1 cellular context compared by ENCODE assay signal in genomic region chr19:48872182-48872883, GRCh38.
TF ChIP-seq lines count a peak whose summit lies in the region.

Gene PPP1R15A (plus strand): TSS chr19:48872421. CDS start chr19:48873234, 813 bp downstream.

TF ChIP-seq in HepG2, 621 proteins besides CTCF, POLR2A, EP300 and RAD21 (continued from another document and continues in another):
- TF ChIP-seq PATZ1 (CRISPR knock-in tag; IDR thresholded peaks at IDR 0.05) (peak; percentile 34), ZFP82 (CRISPR knock-in tag; IDR thresholded peaks at IDR 0.05; ENCODE audit: borderline replicate concordance) (no peak; the same call in 1 of the 2 replicates), SOX6 (IDR thresholded peaks at IDR 0.05) (no peak), SOX6 (CRISPR knock-in tag; IDR thresholded peaks at IDR 0.05) (peak; percentile 55; the same call in 1 of the 2 replicates), ZNF232 (CRISPR knock-in tag; IDR thresholded peaks at IDR 0.05; ENCODE audit: borderline replicate concordance) (peak; percentile 29; the same call in 1 of the 2 replicates), PLRG1 (conservative IDR thresholded peaks at IDR 0.05) (no peak), ZC3H13 (CRISPR knock-in tag; IDR thresholded peaks at IDR 0.05) (peak; percentile 88), ZNF691 (CRISPR knock-in tag; IDR thresholded peaks at IDR 0.05; ENCODE audit: borderline replicate concordance, low read depth) (peak; percentile 57; the same call in 1 of the 2 replicates), KAT2B (IDR thresholded peaks at IDR 0.05; ENCODE audit: borderline replicate concordance, low read depth, low read length) (no peak), TEAD3 (CRISPR knock-in tag; optimal IDR thresholded peaks at IDR 0.05; ENCODE audit: borderline replicate concordance) (peak; percentile 87), STAT5B (CRISPR knock-in tag; IDR thresholded peaks at IDR 0.05) (no peak), TBX2 (CRISPR knock-in tag; IDR thresholded peaks at IDR 0.05; ENCODE audit: borderline replicate concordance) (peak; percentile 72), ZNF746 (CRISPR knock-in tag; IDR thresholded peaks at IDR 0.05) (no peak; the same call in 1 of the 2 replicates), ZNF451 (CRISPR knock-in tag; IDR thresholded peaks at IDR 0.05) (0 out of 2 replicates have a peak, but pooled peaks have one; percentile 34), ZNF781 (CRISPR knock-in tag; IDR thresholded peaks at IDR 0.05; ENCODE audit: borderline replicate concordance, not compliant biosample characterization) (peak; percentile 86), ZSCAN9 (CRISPR knock-in tag; IDR thresholded peaks at IDR 0.05; ENCODE audit: borderline replicate concordance) (no peak; the same call in 1 of the 2 replicates), BATF2 (CRISPR knock-in tag; IDR thresholded peaks at IDR 0.05) (no peak), CBFB (CRISPR knock-in tag; IDR thresholded peaks at IDR 0.05) (peak; percentile 62; the same call in 1 of the 2 replicates), NAIF1 (CRISPR knock-in tag; IDR thresholded peaks at IDR 0.05; ENCODE audit: borderline replicate concordance) (0 out of 2 replicates have a peak, but pooled peaks have one; percentile 63), HHEX (CRISPR knock-in tag; IDR thresholded peaks at IDR 0.05) (no peak), ZNF772 (CRISPR knock-in tag; IDR thresholded peaks at IDR 0.05) (peak; percentile 83), ZNF431 (CRISPR knock-in tag; IDR thresholded peaks at IDR 0.05; ENCODE audit: borderline replicate concordance, low read depth) (no peak), ZNF224 (CRISPR knock-in tag; IDR thresholded peaks at IDR 0.05) (no peak), ZNF747 (CRISPR knock-in tag; IDR thresholded peaks at IDR 0.05; ENCODE audit: borderline replicate concordance) (peak; percentile 87; the same call in 1 of the 2 replicates), ZNF580 (CRISPR knock-in tag; IDR thresholded peaks at IDR 0.05; ENCODE audit: borderline replicate concordance, low read depth) (peak; percentile 20; the same call in 1 of the 2 replicates), BHLHE40 (IDR thresholded peaks at IDR 0.05; ENCODE audit: low read length) (no peak), TCF12 (IDR thresholded peaks at IDR 0.05) (no peak), TCF12 (CRISPR knock-in tag; IDR thresholded peaks at IDR 0.05) (no peak), ZNF3 (CRISPR knock-in tag; IDR thresholded peaks at IDR 0.05) (no peak), ZNF205 (CRISPR knock-in tag; IDR thresholded peaks at IDR 0.05) (peak; percentile 70), CREM (IDR thresholded peaks at IDR 0.05) (peak; percentile 93), CREM (CRISPR knock-in tag; IDR thresholded peaks at IDR 0.05) (peak; percentile 20; the same call in 1 of the 2 replicates), ZNF644 (CRISPR knock-in tag; IDR thresholded peaks at IDR 0.05; ENCODE audit: low read depth) (no peak), ZNF703 (CRISPR knock-in tag; IDR thresholded peaks at IDR 0.05; ENCODE audit: borderline replicate concordance) (no peak), ZNF782 (CRISPR knock-in tag; IDR thresholded peaks at IDR 0.05; ENCODE audit: borderline replicate concordance) (peak; percentile 26; the same call in 1 of the 2 replicates), JUND (CRISPR knock-in tag; IDR thresholded peaks at IDR 0.05) (0 out of 2 replicates have a peak, but pooled peaks have one; percentile 34), THRA (CRISPR knock-in tag; IDR thresholded peaks at IDR 0.05; ENCODE audit: borderline replicate concordance) (peak; percentile 44; the same call in 1 of the 2 replicates), TFAP4 (IDR thresholded peaks at IDR 0.05; ENCODE audit: borderline replicate concordance, low read depth) (no peak; the same call in 1 of the 2 replicates), ZNF337 (CRISPR knock-in tag; IDR thresholded peaks at IDR 0.05; ENCODE audit: borderline replicate concordance, low read depth) (peak; percentile 87; the same call in 1 of the 2 replicates)
- TF ChIP-seq, protein P1, sequence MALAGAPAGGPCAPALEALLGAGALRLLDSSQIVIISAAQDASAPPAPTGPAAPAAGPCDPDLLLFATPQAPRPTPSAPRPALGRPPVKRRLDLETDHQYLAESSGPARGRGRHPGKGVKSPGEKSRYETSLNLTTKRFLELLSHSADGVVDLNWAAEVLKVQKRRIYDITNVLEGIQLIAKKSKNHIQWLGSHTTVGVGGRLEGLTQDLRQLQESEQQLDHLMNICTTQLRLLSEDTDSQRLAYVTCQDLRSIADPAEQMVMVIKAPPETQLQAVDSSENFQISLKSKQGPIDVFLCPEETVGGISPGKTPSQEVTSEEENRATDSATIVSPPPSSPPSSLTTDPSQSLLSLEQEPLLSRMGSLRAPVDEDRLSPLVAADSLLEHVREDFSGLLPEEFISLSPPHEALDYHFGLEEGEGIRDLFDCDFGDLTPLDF (CRISPR knock-in tag; IDR thresholded peaks at IDR 0.05) = no peak
- TF ChIP-seq, protein P2, sequence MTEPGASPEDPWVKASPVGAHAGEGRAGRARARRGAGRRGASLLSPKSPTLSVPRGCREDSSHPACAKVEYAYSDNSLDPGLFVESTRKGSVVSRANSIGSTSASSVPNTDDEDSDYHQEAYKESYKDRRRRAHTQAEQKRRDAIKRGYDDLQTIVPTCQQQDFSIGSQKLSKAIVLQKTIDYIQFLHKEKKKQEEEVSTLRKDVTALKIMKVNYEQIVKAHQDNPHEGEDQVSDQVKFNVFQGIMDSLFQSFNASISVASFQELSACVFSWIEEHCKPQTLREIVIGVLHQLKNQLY (CRISPR knock-in tag; IDR thresholded peaks at IDR 0.05) = no peak
- TF ChIP-seq, protein P3, sequence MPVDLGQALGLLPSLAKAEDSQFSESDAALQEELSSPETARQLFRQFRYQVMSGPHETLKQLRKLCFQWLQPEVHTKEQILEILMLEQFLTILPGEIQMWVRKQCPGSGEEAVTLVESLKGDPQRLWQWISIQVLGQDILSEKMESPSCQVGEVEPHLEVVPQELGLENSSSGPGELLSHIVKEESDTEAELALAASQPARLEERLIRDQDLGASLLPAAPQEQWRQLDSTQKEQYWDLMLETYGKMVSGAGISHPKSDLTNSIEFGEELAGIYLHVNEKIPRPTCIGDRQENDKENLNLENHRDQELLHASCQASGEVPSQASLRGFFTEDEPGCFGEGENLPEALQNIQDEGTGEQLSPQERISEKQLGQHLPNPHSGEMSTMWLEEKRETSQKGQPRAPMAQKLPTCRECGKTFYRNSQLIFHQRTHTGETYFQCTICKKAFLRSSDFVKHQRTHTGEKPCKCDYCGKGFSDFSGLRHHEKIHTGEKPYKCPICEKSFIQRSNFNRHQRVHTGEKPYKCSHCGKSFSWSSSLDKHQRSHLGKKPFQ (CRISPR knock-in tag; IDR thresholded peaks at IDR 0.05; ENCODE audit: insufficient replicate concordance) = peak; percentile 40
- TF ChIP-seq, protein P4, sequence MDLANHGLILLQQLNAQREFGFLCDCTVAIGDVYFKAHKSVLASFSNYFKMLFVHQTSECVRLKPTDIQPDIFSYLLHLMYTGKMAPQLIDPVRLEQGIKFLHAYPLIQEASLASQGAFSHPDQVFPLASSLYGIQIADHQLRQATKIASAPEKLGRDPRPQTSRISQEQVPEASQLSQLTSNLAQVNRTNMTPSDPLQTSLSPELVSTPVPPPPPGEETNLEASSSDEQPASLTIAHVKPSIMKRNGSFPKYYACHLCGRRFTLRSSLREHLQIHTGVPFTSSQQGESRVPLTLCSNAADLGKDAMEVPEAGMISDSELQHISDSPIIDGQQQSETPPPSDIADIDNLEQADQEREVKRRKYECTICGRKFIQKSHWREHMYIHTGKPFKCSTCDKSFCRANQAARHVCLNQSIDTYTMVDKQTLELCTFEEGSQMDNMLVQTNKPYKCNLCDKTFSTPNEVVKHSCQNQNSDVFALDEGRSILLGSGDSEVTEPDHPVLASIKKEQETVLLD (CRISPR knock-in tag; IDR thresholded peaks at IDR 0.05; ENCODE audit: low read depth) = no peak; the same call in 1 of the 2 replicates
- TF ChIP-seq, protein P5, sequence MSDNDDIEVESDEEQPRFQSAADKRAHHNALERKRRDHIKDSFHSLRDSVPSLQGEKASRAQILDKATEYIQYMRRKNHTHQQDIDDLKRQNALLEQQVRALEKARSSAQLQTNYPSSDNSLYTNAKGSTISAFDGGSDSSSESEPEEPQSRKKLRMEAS (IDR thresholded peaks at IDR 0.05) = peak; percentile 54
- TF ChIP-seq, protein P6, sequence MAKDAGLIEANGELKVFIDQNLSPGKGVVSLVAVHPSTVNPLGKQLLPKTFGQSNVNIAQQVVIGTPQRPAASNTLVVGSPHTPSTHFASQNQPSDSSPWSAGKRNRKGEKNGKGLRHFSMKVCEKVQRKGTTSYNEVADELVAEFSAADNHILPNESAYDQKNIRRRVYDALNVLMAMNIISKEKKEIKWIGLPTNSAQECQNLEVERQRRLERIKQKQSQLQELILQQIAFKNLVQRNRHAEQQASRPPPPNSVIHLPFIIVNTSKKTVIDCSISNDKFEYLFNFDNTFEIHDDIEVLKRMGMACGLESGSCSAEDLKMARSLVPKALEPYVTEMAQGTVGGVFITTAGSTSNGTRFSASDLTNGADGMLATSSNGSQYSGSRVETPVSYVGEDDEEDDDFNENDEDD (CRISPR knock-in tag; IDR thresholded peaks at IDR 0.05; ENCODE audit: borderline replicate concordance) = no peak; the same call in 1 of the 2 replicates
- TF ChIP-seq, protein P7, sequence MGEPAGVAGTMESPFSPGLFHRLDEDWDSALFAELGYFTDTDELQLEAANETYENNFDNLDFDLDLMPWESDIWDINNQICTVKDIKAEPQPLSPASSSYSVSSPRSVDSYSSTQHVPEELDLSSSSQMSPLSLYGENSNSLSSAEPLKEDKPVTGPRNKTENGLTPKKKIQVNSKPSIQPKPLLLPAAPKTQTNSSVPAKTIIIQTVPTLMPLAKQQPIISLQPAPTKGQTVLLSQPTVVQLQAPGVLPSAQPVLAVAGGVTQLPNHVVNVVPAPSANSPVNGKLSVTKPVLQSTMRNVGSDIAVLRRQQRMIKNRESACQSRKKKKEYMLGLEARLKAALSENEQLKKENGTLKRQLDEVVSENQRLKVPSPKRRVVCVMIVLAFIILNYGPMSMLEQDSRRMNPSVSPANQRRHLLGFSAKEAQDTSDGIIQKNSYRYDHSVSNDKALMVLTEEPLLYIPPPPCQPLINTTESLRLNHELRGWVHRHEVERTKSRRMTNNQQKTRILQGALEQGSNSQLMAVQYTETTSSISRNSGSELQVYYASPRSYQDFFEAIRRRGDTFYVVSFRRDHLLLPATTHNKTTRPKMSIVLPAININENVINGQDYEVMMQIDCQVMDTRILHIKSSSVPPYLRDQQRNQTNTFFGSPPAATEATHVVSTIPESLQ (CRISPR knock-in tag; conservative IDR thresholded peaks at IDR 0.05) = no peak
- TF ChIP-seq, protein P8, sequence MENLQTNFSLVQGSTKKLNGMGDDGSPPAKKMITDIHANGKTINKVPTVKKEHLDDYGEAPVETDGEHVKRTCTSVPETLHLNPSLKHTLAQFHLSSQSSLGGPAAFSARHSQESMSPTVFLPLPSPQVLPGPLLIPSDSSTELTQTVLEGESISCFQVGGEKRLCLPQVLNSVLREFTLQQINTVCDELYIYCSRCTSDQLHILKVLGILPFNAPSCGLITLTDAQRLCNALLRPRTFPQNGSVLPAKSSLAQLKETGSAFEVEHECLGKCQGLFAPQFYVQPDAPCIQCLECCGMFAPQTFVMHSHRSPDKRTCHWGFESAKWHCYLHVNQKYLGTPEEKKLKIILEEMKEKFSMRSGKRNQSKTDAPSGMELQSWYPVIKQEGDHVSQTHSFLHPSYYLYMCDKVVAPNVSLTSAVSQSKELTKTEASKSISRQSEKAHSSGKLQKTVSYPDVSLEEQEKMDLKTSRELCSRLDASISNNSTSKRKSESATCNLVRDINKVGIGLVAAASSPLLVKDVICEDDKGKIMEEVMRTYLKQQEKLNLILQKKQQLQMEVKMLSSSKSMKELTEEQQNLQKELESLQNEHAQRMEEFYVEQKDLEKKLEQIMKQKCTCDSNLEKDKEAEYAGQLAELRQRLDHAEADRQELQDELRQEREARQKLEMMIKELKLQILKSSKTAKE (CRISPR knock-in tag; IDR thresholded peaks at IDR 0.05; ENCODE audit: borderline replicate concordance) = peak; percentile 18; the same call in 1 of the 2 replicates
